Comparison of ENCODE assay signal across 10 cellular contexts in genomic region chr19:7933411-7933810, GRCh38. TPM values are rescaled to one million over a fixed set of nuclear protein-coding genes. Genes with fewer than 3 reads are reported as not detected.
DNase-seq lines count a peak whose midpoint lies in the region; ATAC-seq and TF ChIP-seq lines count a peak whose summit lies in the region.
"Had no signal": no experiment of that assay in that cellular context is flagged by ENCODE, and none has a peak within 500 bp of the region (broad histone marks: within the 10 kb centered on the region; RNA-seq: fewer than 3 reads in every experiment).

No MANE protein-coding gene starts in this region.

- no peak for ATAC-seq in left lobe of liver

- WGBS in transverse colon (ENCODE audit: low coverage in 1 of 2), 2 donors = 89% methylated on average over 14 of the region's 14 CpGs; no CpG with 5 or more reads in 1 of the 2 donors

- H3K9me3 ChIP-seq in transverse colon = no peaks in the 10 kb centered on the region
- H3K9me3 ChIP-seq in MG63 = no peaks in the 10 kb centered on the region

- peaks cover 7 to 14% (median 10%) of the 10 kb centered on the region in 4 donors for H3K4me1 ChIP-seq in transverse colon

- TF ChIP-seq EP300 in transverse colon (IDR thresholded peaks at IDR 0.05; ENCODE audit: low read depth) = no peak

- intact Hi-C loops in transverse colon (cut with DNase I; ENCODE audit: low total_unique reads) = loop anchor here (10.0 kb wide), 1 partner anchor 71 kb away; the partner anchor contains the start of gene ELAVL1

- peak overlapping the region in 1 of 4 donors; percentile 28 for H3K27ac ChIP-seq in transverse colon
- H3K27ac ChIP-seq: C4-2B had no signal

- peak; percentile 25 for TF ChIP-seq CTCF in AG09309 (IDR thresholded peaks at IDR 0.05; ENCODE audit: control insufficient read depth, insufficient read depth, low read depth, low read length, missing control alignments)
- TF ChIP-seq CTCF in LNCAP (IDR thresholded peaks at IDR 0.05) = peak; percentile 49
- TF ChIP-seq CTCF in fibroblast of the aortic adventitia (IDR thresholded peaks at IDR 0.05; ENCODE audit: insufficient read depth, low read length) = peak; percentile 33
- peak in 1 of 5 experiments; percentile 8 for TF ChIP-seq CTCF in transverse colon (IDR thresholded peaks at IDR 0.05)

- H3K4me3 ChIP-seq in AG09309 (ENCODE audit: control insufficient read depth, low read depth, low read length) = no peak overlapping the region
- H3K4me3 ChIP-seq in fibroblast of the aortic adventitia (ENCODE audit: low read depth, low read length) = no peak overlapping the region
- no peak overlapping the region for H3K4me3 ChIP-seq in transverse colon
- no peak overlapping the region for H3K4me3 ChIP-seq in MG63
- H3K4me3 ChIP-seq: lung had no signal

- H3K27me3 ChIP-seq in transverse colon = no peaks in the 10 kb centered on the region
- no peaks in the 10 kb centered on the region for H3K27me3 ChIP-seq in MG63

- peaks cover 0 to 62% (median 30%) of the 10 kb centered on the region in 4 donors for H3K36me3 ChIP-seq in transverse colon
- H3K36me3 ChIP-seq in MG63 = peaks cover 93% of the 10 kb centered on the region

- DNase-seq in AG09309 (ENCODE audit: low read depth) = no peak
- DNase-seq in fibroblast of the aortic adventitia (ENCODE audit: low read depth) = no peak
- no peak for DNase-seq in transverse colon
- DNase-seq in MG63 = no peak
- DNase-seq in left lobe of liver (ENCODE audit: low spot score) = no peak
- DNase-seq: NCI-H2081 treated with DMSO at 0.1 percent for 48 hours, retina had no signal

- no peak for TF ChIP-seq POLR2A in transverse colon (IDR thresholded peaks at IDR 0.05)

- in situ Hi-C loops in transverse colon (cut with MboI; ENCODE audit: low pct_ligation_motif_present in 1 of 4, low pct_unique_long_range_greater_than_20kb in 1 of 4, low sequenced_read_pairs in 3 of 4) = no loop called here

RNA-seq across cellular contexts. Expression of gene CTXN1, which starts 7.5 kb away (rescaled TPM):
- 2.8 and 4.1 TPM in 2 replicates for total RNA-seq in fibroblast of the aortic adventitia (ENCODE audit: low replicate concordance)
- 10 to 100 TPM in 1 of 4 donors, 1 to 10 TPM in 3; 2.9 to 29.7 (median 4.8) TPM for total RNA-seq in transverse colon
- total RNA-seq in MG63 (2014; rRNA removed; shearing (Covaris generic); ENCODE audit: low replicate concordance) = 8.5 and 16.2 TPM in 2 replicates
- not detected for total RNA-seq in left lobe of liver

RNA-seq across cellular contexts. Expression of gene TIMM44, which starts 10.1 kb away (rescaled TPM):
- total RNA-seq in fibroblast of the aortic adventitia (ENCODE audit: low replicate concordance) (36.5 and 40.7 TPM in 2 replicates), transverse colon (100 to 1,000 TPM in 1 of 4 donors, 10 to 100 TPM in 3; 59.7 to 102 (median 71.8) TPM), left lobe of liver (33.5 TPM)
- 132 and 210 TPM in 2 replicates for total RNA-seq in MG63 (2014; rRNA removed; shearing (Covaris generic); ENCODE audit: low replicate concordance)

RNA-seq across cellular contexts. Expression of gene SNAPC2, which starts 13.3 kb away (rescaled TPM):
- total RNA-seq in fibroblast of the aortic adventitia (ENCODE audit: low replicate concordance) (17.3 and 27.8 TPM in 2 replicates), transverse colon (10 to 100 TPM; 11.4 to 35.9 (median 13.0) TPM), left lobe of liver (4.1 TPM)
- 39.9 and 45.1 TPM in 2 replicates for total RNA-seq in MG63 (2014; rRNA removed; shearing (Covaris generic); ENCODE audit: low replicate concordance)

RNA-seq across cellular contexts. Expression of gene TGFBR3L, which starts 18.8 kb away (rescaled TPM):
- total RNA-seq in fibroblast of the aortic adventitia (ENCODE audit: low replicate concordance) (0.99 and 1.3 TPM in 2 replicates), transverse colon (1 to 10 TPM in 1 of 4 donors, not detected in 3; 1.4 TPM), left lobe of liver (3.4 TPM)
- 0.46 TPM in 1 of 2 replicates, not detected in the other for total RNA-seq in MG63 (2014; rRNA removed; shearing (Covaris generic); ENCODE audit: low replicate concordance)

RNA-seq across cellular contexts. Expression of gene MAP2K7, which starts 29.7 kb away (rescaled TPM):
- total RNA-seq in fibroblast of the aortic adventitia (ENCODE audit: low replicate concordance) = 3.4 and 10.2 TPM in 2 replicates
- 100 to 1,000 TPM in 1 of 4 donors, 10 to 100 TPM in 3; 11.9 to 125 (median 20.9) TPM for total RNA-seq in transverse colon
- total RNA-seq in MG63 (2014; rRNA removed; shearing (Covaris generic); ENCODE audit: low replicate concordance) = 21.2 and 38.6 TPM in 2 replicates
- total RNA-seq in left lobe of liver = 20.8 TPM
